ENCODE assay signal across 19 cellular contexts in genomic region chr21:44855572-44855971, GRCh38. TPM values are rescaled to one million over a fixed set of nuclear protein-coding genes. Genes with fewer than 3 reads are reported as not detected.
DNase-seq lines count a peak whose midpoint lies in the region; ATAC-seq and TF ChIP-seq lines count a peak whose summit lies in the region.
"Had no signal": no experiment of that assay in that cellular context is flagged by ENCODE, and none has a peak within 500 bp of the region (broad histone marks: within the 10 kb centered on the region; RNA-seq: fewer than 3 reads in every experiment).

No MANE protein-coding gene starts in this region.

- TF ChIP-seq POLR2A in prostate gland (IDR thresholded peaks at IDR 0.05), result no peak

- no peak overlapping the region for H2AK5ac ChIP-seq in neuronal stem cell (ENCODE audit: low read depth, low read length)

- TF ChIP-seq CTCF in HL-60 (IDR thresholded peaks at IDR 0.05; ENCODE audit: insufficient read depth, low read length) (no peak), prostate gland (IDR thresholded peaks at IDR 0.05) (no peak)

- H3K27ac ChIP-seq in BLaER1, result peak overlapping the region; percentile 86
- H3K27ac ChIP-seq in HL-60 (replicated peaks), result peak overlapping the region; percentile 47; the same call in 1 of the 2 replicates
- H3K27ac ChIP-seq in neuronal stem cell (replicated peaks; ENCODE audit: low read length), result no peak overlapping the region
- no peak overlapping the region for H3K27ac ChIP-seq in prostate gland

- peak; percentile 58 for ATAC-seq in left ventricle myocardium superior
- ATAC-seq in GM21447 (IDR thresholded peaks at IDR 0.05; ENCODE audit: unreplicated experiment), result no peak

- H3K4me1 ChIP-seq in BLaER1 (peaks cover 91% of the 10 kb centered on the region), neuronal stem cell (ENCODE audit: control insufficient read depth in 2 of 2, insufficient read depth in 1 of 2, low read depth in 1 of 2, low read length in 2 of 2) (no peaks in the 10 kb centered on the region), prostate gland (replicated peaks) (no peaks in the 10 kb centered on the region)

- no peak overlapping the region for H3K14ac ChIP-seq in neuronal stem cell (ENCODE audit: low read length)

- no peak overlapping the region for H2BK120ac ChIP-seq in neuronal stem cell (ENCODE audit: low read depth, low read length)

- H3K4me3 ChIP-seq in BLaER1, result peak overlapping the region; percentile 44
- H3K4me3 ChIP-seq in HL-60 (replicated peaks; ENCODE audit: insufficient read depth, low read length), result no peak overlapping the region
- H3K4me3 ChIP-seq in neuronal stem cell (ENCODE audit: low read length in 2 of 2), result no peak overlapping the region
- no peak overlapping the region for H3K4me3 ChIP-seq in prostate gland
- H3K4me3 ChIP-seq: breast epithelium, spleen had no signal

- H2BK5ac ChIP-seq in neuronal stem cell (ENCODE audit: low read length), result peak overlapping the region; percentile 60

- H3K4me2 ChIP-seq in BLaER1 (peak overlapping the region; percentile 94), neuronal stem cell (ENCODE audit: insufficient read depth, low read length, poor library complexity, severe bottlenecking) (no peak overlapping the region)

- H3K36me3 ChIP-seq in BLaER1 (peaks cover 59% of the 10 kb centered on the region), neuronal stem cell (replicated peaks in 1 of 2; ENCODE audit: control insufficient read depth in 2 of 2, insufficient read depth in 2 of 2, low read length in 2 of 2) (peaks cover 58 to 96% of the 10 kb centered on the region in 2 donors), prostate gland (peaks cover 0 to 30% of the 10 kb centered on the region in 2 donors)

- peak overlapping the region; percentile 34 for H3K23ac ChIP-seq in neuronal stem cell (ENCODE audit: low read depth, low read length, poor library complexity)

- H2BK12ac ChIP-seq in neuronal stem cell (ENCODE audit: low read length), result no peak overlapping the region

- no peak overlapping the region for H2BK15ac ChIP-seq in neuronal stem cell (ENCODE audit: low read length)

- no peak overlapping the region for H3K4ac ChIP-seq in neuronal stem cell (ENCODE audit: low read length)

- peak overlapping the region; percentile 73 for H3K9ac ChIP-seq in BLaER1
- H3K9ac ChIP-seq in neuronal stem cell (ENCODE audit: low read depth, low read length, poor library complexity), result no peak overlapping the region

- intact Hi-C loops in left ventricle myocardium superior (cut with micrococcal nuclease), result no loop called here
- intact Hi-C loops in prostate gland (cut with DNase I), result no loop called here

- H4K20me1 ChIP-seq in BLaER1, result peaks cover 96% of the 10 kb centered on the region

- H3K9me3 ChIP-seq in BLaER1 (no peaks in the 10 kb centered on the region), neuronal stem cell (replicated peaks in 1 of 2; ENCODE audit: control insufficient read depth in 2 of 2, insufficient read depth in 1 of 2, low read depth in 1 of 2, low read length in 2 of 2) (no peaks in the 10 kb centered on the region), prostate gland (no peaks in the 10 kb centered on the region)
- H3K9me3 ChIP-seq: breast epithelium, spleen had no signal

- no peak overlapping the region for H2AFZ ChIP-seq in neuronal stem cell (ENCODE audit: low read length)

- no CpG with 5 or more reads among the region's 14 CpGs for WGBS in neuronal stem cell (ENCODE audit: extremely low coverage in 2 of 2, insufficient read length in 2 of 2, insufficient replicate concordance in 1 of 2), 2 donors
- WGBS in prostate gland, result 93% methylated on average over 14 of the region's 14 CpGs

- H4K8ac ChIP-seq in neuronal stem cell (ENCODE audit: low read depth, low read length), result no peak overlapping the region

- no peak overlapping the region for H4K91ac ChIP-seq in neuronal stem cell (ENCODE audit: low read depth, low read length, poor library complexity)

- H3K79me1 ChIP-seq in neuronal stem cell (ENCODE audit: low read depth, low read length), result peaks cover 24% of the 10 kb centered on the region

- no peak for DNase-seq in HL-60 (ENCODE audit: low read depth in 1 of 2, low spot score in 1 of 2)
- peak; percentile 49 for DNase-seq in left ventricle myocardium superior
- DNase-seq in neuronal stem cell (ENCODE audit: low spot score), result no peak
- DNase-seq in stimulated activated CD4-positive, alpha-beta T cell treated with anti-CD3 and anti-CD28 coated beads, Interleukin-4, amount 100 ng/mL, for 1 hour, result no peak
- DNase-seq in prostate gland (ENCODE audit: low spot score), result no peak
- DNase-seq in foreskin melanocyte, result no peak
- DNase-seq: activated CD4-positive, alpha-beta T cell treated with anti-CD3 and anti-CD28 coated beads, Interleukin-2, amount 10 ng/mL, durations not matched to agents 24 days and 14 days; activated naive CD4-positive, alpha-beta T cell treated with anti-CD3 and anti-CD28 coated beads, Interleukin-2, amount 10 ng/mL, durations not matched to agents 7 days and 5 days; amygdala; DMS79 treated with DMSO at 0.1 percent for 48 hours; HFFc6; mesendoderm; NCI-H446; NCI-H774; spleen; trophoblast cell had no signal

- H3K27me3 ChIP-seq in BLaER1, result no peaks in the 10 kb centered on the region; the same call in 1 of the 2 replicates
- H3K27me3 ChIP-seq in HL-60 (ENCODE audit: insufficient read depth, poor library complexity, severe bottlenecking), result no peaks in the 10 kb centered on the region
- H3K27me3 ChIP-seq in neuronal stem cell (ENCODE audit: control insufficient read depth in 3 of 3, insufficient read depth in 3 of 3, low read depth in 1 of 3, low read length in 3 of 3), result no peaks in the 10 kb centered on the region
- H3K27me3 ChIP-seq in prostate gland (replicated peaks; ENCODE audit: insufficient read depth), result no peaks in the 10 kb centered on the region
- H3K27me3 ChIP-seq: breast epithelium, spleen had no signal

- H3K18ac ChIP-seq in neuronal stem cell (ENCODE audit: low read length), result no peak overlapping the region

RNA-seq across cellular contexts. Expression of gene PTTG1IP, which starts 17.9 kb away (rescaled TPM):
- total RNA-seq in left ventricle myocardium superior (143 TPM), prostate gland (100 to 1,000 TPM; 216 to 244 TPM)
- polyA plus RNA-seq in neuronal stem cell (2013, experiment 1 of 2), result 134 TPM
- polyA plus RNA-seq in neuronal stem cell (2013, experiment 2 of 2), result 131 TPM

RNA-seq across cellular contexts. Expression of gene SUMO3, which starts 37.7 kb away (rescaled TPM):
- total RNA-seq in left ventricle myocardium superior (72.2 TPM), prostate gland (10 to 100 TPM; 78.3 to 92.2 TPM)
- polyA plus RNA-seq in neuronal stem cell (2013, experiment 1 of 2), result 216 TPM
- 212 TPM for polyA plus RNA-seq in neuronal stem cell (2013, experiment 2 of 2)

RNA-seq across cellular contexts. Expression of gene UBE2G2, which starts 54.0 kb away (rescaled TPM):
- total RNA-seq in left ventricle myocardium superior (70.0 TPM), prostate gland (10 to 100 TPM; 46.9 to 75.7 TPM)
- polyA plus RNA-seq in neuronal stem cell (2013, experiment 1 of 2), result 48.4 TPM
- polyA plus RNA-seq in neuronal stem cell (2013, experiment 2 of 2), result 50.1 TPM

Comparison
In these comparisons a context has a peak if more than half of its experiments do, and no peak if none do; other contexts are left out.
1. H3K27ac ChIP-seq: peak in BLaER1 (single experiment) and HL-60 (single experiment); none in neuronal stem cell (single experiment) and prostate gland (0 of 2).